8 cellular contexts compared by ENCODE assay signal in the genomic region with DNA sequence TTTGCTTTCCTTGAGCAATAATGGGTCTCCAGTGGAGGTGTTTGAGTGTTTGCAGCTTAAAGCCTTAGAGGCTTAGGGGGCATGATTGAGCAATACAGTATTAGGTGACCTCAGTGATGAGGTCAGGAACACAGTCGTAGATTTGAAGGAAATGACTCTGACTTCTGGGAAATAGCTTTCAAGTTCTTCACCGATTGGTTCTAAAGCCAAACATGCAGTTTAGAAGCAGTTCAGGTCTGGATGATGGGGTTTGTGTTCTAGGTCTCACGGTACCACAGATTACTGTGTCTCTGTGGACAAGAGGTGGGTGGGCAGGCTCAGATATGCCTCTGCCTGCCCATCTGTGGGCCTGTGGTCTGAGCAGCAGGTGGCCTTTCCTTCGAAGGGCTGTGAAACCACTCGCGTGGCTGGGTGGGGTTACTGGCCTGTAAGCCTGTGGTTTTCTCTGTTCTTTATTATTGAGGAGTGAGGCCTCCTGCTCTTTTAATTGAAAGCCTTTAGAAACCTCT. TPM values are rescaled to one million over a fixed set of nuclear protein-coding genes. Genes with fewer than 3 reads are reported as not detected.
A peak's percentile ranks its signal among the peaks of the same experiment; 100 is the strongest.
DNase-seq lines count a peak whose midpoint lies in the region; ATAC-seq, FAIRE-seq and TF ChIP-seq lines count a peak whose summit lies in the region.

No MANE protein-coding gene starts in this region.

- H3K9me3 ChIP-seq in HEK293 (ENCODE audit: control insufficient read depth, insufficient read depth, low read depth, low read length) (no peaks in the 10 kb centered on the region), K562 (replicated peaks; ENCODE audit: control insufficient read depth, insufficient read depth, low read depth, low read length) (no peaks in the 10 kb centered on the region), BE2C (no peaks in the 10 kb centered on the region)

- peak overlapping the region in 1 of 2 experiments; percentile 67; a peak in 2 of 4 replicates for H3K9ac ChIP-seq in K562 (ENCODE audit: insufficient read depth in 1 of 2, low read depth in 2 of 2, low read length in 2 of 2)
- H3K9ac ChIP-seq in mesendoderm (ENCODE audit: low read length) = no peak overlapping the region

- H3K79me2 ChIP-seq in K562 (ENCODE audit: control insufficient read depth, insufficient read depth, low read length) = peaks cover 86% of the 10 kb centered on the region
- H3K79me2 ChIP-seq in mesendoderm (ENCODE audit: control insufficient read depth, insufficient read depth, low read length) = peaks cover 72% of the 10 kb centered on the region

- H3K9me1 ChIP-seq in K562 (ENCODE audit: control insufficient read depth, insufficient read depth, low read length) = peaks cover 9% of the 10 kb centered on the region

- H3K79me1 ChIP-seq in mesendoderm (ENCODE audit: low read length) = peaks cover 9% of the 10 kb centered on the region

- no peak overlapping the region for H3K4ac ChIP-seq in mesendoderm (ENCODE audit: low read depth, low read length)

- 0 out of 4 replicates have a peak, but pooled peaks of 1 of the 2 experiments have one; percentile 4 for TF ChIP-seq RAD21 in K562 (CRISPR knock-in tag; conservative IDR thresholded peaks at IDR 0.05 in 1 of 2, IDR thresholded peaks at IDR 0.05 in 1 of 2)

- H4K5ac ChIP-seq in mesendoderm (ENCODE audit: low read length) = no peak overlapping the region

- no peak overlapping the region for H2BK5ac ChIP-seq in mesendoderm (ENCODE audit: low read length)

- intact Hi-C loops in K562 (cut with micrococcal nuclease) = no loop called here

- H2BK15ac ChIP-seq in mesendoderm (replicated peaks; ENCODE audit: low read depth) = no peak overlapping the region

- H3K4me3 ChIP-seq in HEK293 (ENCODE audit: low read depth, low read length) = no peak overlapping the region
- no peak overlapping the region for H3K4me3 ChIP-seq in K562
- H3K4me3 ChIP-seq in mesendoderm (ENCODE audit: low read length) = no peak overlapping the region
- no peak overlapping the region for H3K4me3 ChIP-seq in BE2C (ENCODE audit: low read depth, low read length)

- no peak overlapping the region for H2AFZ ChIP-seq in K562 (ENCODE audit: low read depth, low read length)

- H3K36me3 ChIP-seq in HEK293 (ENCODE audit: control insufficient read depth in 2 of 2, insufficient read depth in 1 of 2, low read length in 2 of 2) = peaks cover 40 to 42% of the 10 kb centered on the region in 2 experiments
- H3K36me3 ChIP-seq in K562 (ENCODE audit: control insufficient read depth, insufficient read depth, low read length) = peaks cover 99% of the 10 kb centered on the region
- peaks cover 14% of the 10 kb centered on the region for H3K36me3 ChIP-seq in mesendoderm (ENCODE audit: control insufficient read depth, insufficient read depth, low read length)
- H3K36me3 ChIP-seq in BE2C = peaks cover 74% of the 10 kb centered on the region

- CTCF ChIA-PET in HEK293 (lab: Yijun Ruan, JAX) (interaction anchor here (0.6 to 0.7 kb wide), 2 partner anchors 39 to 297 kb away, joined by 3 to 4 read pairs; no protein-coding TSS in a partner anchor), K562 (lab: Yijun Ruan, JAX; ENCODE audit: low intra/inter-chr PET ratio) (no interaction called here)

- peak; percentile 85 for ATAC-seq in GM18511 (IDR thresholded peaks at IDR 0.05; ENCODE audit: unreplicated experiment)
- peak; percentile 71 for ATAC-seq in K562

- TF ChIP-seq POLR2A in K562 (conservative IDR thresholded peaks at IDR 0.05) = no peak

- DNase-seq in NOMO-1 treated with DMSO at 0.1 percent for 48 hours (lab: John Stamatoyannopoulos, UW; ENCODE audit: unreplicated experiment) = peak; percentile 78
- DNase-seq in K562 (ENCODE audit: extremely low read depth in 1 of 4, low spot score in 3 of 4) = peak; percentile 33 to 75 (median 46)
- DNase-seq in mesendoderm = peak; percentile 69
- DNase-seq in anterior cingulate cortex (lab: John Stamatoyannopoulos, UW) = no peak
- DNase-seq in BE2C = no peak
- no peak for DNase-seq in SW 1271 (lab: John Stamatoyannopoulos, UW)

- H2AK5ac ChIP-seq in mesendoderm (ENCODE audit: low read length) = no peak overlapping the region

- in situ Hi-C loops in K562 (cut with MboI) = no loop called here

- H3K27me3 ChIP-seq in K562 (ENCODE audit: control insufficient read depth in 2 of 2, insufficient read depth in 2 of 2, low read length in 2 of 2) (no peaks in the 10 kb centered on the region), mesendoderm (ENCODE audit: insufficient read depth, low read length, poor library complexity) (no peaks in the 10 kb centered on the region), BE2C (no peaks in the 10 kb centered on the region)

- H3K23ac ChIP-seq in mesendoderm (ENCODE audit: low read length) = no peak overlapping the region

- TF ChIP-seq CTCF in HEK293 (tag by site-specific recombination; IDR thresholded peaks at IDR 0.05) = no peak
- no peak for TF ChIP-seq CTCF in K562 (IDR thresholded peaks at IDR 0.05 in 2 of 3, conservative IDR thresholded peaks at IDR 0.05 in 1 of 3; ENCODE audit: insufficient read depth in 2 of 3, low read depth in 1 of 3, low read length in 3 of 3)
- TF ChIP-seq CTCF in BE2C (IDR thresholded peaks at IDR 0.05; ENCODE audit: low read depth, low read length) = no peak

- WGBS in K562 (ENCODE audit: insufficient coverage, low coverage, missing lambda C conversion rate) = 22% methylated on average over 6 of the region's 6 CpGs
- WGBS in mesendoderm (ENCODE audit: extremely low coverage, insufficient coverage, low lambda C conversion rate) = no CpG with 5 or more reads among the region's 6 CpGs

- H3K4me2 ChIP-seq in K562 (ENCODE audit: insufficient read depth, low read length) (peak overlapping the region; percentile 13; the same call in 1 of the 2 replicates), mesendoderm (ENCODE audit: low read length) (no peak overlapping the region)

- no peak overlapping the region for H3K18ac ChIP-seq in mesendoderm (ENCODE audit: low read length)

- POLR2A ChIA-PET in HEK293 (lab: Yijun Ruan, JAX) (no interaction called here), K562 (lab: Yijun Ruan, JAX) (interaction anchor here (0.6 to 5.9 kb wide), 14 partner anchors 7 to 275 kb away, joined by 3 to 62 read pairs (median 4); partner anchors contain the start of gene MOB1A)

- no peak for TF ChIP-seq EP300 in K562 (IDR thresholded peaks at IDR 0.05; ENCODE audit: low read length)

- no peak overlapping the region for H3K56ac ChIP-seq in mesendoderm (ENCODE audit: low read length)

- H3K4me1 ChIP-seq in HEK293 (ENCODE audit: control insufficient read depth, insufficient read depth, low read length) = peaks cover 16% of the 10 kb centered on the region
- peaks cover 13 to 32% of the 10 kb centered on the region in 2 experiments for H3K4me1 ChIP-seq in K562 (replicated peaks in 1 of 2; ENCODE audit: control insufficient read depth in 2 of 2, insufficient read depth in 2 of 2, low read length in 2 of 2)
- peaks cover 6% of the 10 kb centered on the region for H3K4me1 ChIP-seq in mesendoderm (ENCODE audit: control insufficient read depth, low read depth, low read length)
- H3K4me1 ChIP-seq in BE2C = no peaks in the 10 kb centered on the region

- no peak overlapping the region for H2BK120ac ChIP-seq in mesendoderm (ENCODE audit: low read depth, low read length)

- BruUV-seq in K562 (replicated peaks; lab: Mats Ljungman, UMichigan) = no TSS peak

- H4K8ac ChIP-seq in mesendoderm (ENCODE audit: low read depth, low read length) = no peak overlapping the region

- peaks cover 39% of the 10 kb centered on the region for H4K20me1 ChIP-seq in K562 (replicated peaks; ENCODE audit: control insufficient read depth, insufficient read depth, low read length)

- no peak overlapping the region for H3K27ac ChIP-seq in HEK293 (ENCODE audit: extremely low read depth, low read depth, low read length)
- H3K27ac ChIP-seq in K562 (ENCODE audit: extremely low read depth, low read depth, low read length) = peak overlapping the region; percentile 78; the same call in 2 of the 3 replicates
- H3K27ac ChIP-seq in mesendoderm (ENCODE audit: low read depth, low read length) = no peak overlapping the region

- FAIRE-seq in K562 (lab: Jason Lieb, UNC) = peak; percentile 86

RNA-seq across cellular contexts. Expression of gene MTHFD2, which starts 7.8 kb away (rescaled TPM):
- total RNA-seq in K562 (2011; cell fraction: chromatin; rRNA removed; ENCODE audit: low replicate concordance) = 103 and 165 TPM in 2 replicates
- total RNA-seq in K562 (2011; cell fraction: nucleolus; rRNA removed) = 57.2 and 63.5 TPM in 2 replicates
- total RNA-seq in K562 (2011; cell fraction: nucleoplasm; rRNA removed) = 91.3 and 130 TPM in 2 replicates
- total RNA-seq in K562 (2014; rRNA removed) (145 and 160 TPM in 2 replicates), K562 (2014; rRNA removed; fragmentation: Illumina TruSeq; extraction: Trizol) (234 and 297 TPM in 2 replicates), K562 (2015; rRNA removed; fragmentation: Illumina TruSeq; extraction: Trizol) (110 and 113 TPM in 2 replicates), K562 (2021) (238 and 255 TPM in 2 replicates)
- polyA plus RNA-seq in K562 (2011; rRNA removed) (219 and 308 TPM in 2 replicates), K562 (2014; fragmentation: Illumina TruSeq; extraction: Trizol) (175 and 209 TPM in 2 replicates), K562 (2014; fragmentation: Nextera tagmentation; extraction: Ambion mirVana) (100 to 1,000 TPM; 476 to 520 TPM), K562 (2014; rRNA removed) (218 and 221 TPM in 2 replicates)
- 104 and 118 TPM in 2 replicates for polyA plus RNA-seq in K562 (2011; cell fraction: cytosol; rRNA removed)
- 61.1 and 65.9 TPM in 2 replicates for polyA plus RNA-seq in K562 (2011; cell fraction: nucleus; rRNA removed)
- polyA plus RNA-seq in K562 (2012) = 129 and 393 TPM in 2 replicates
- 245 and 259 TPM in 2 replicates for polyA minus RNA-seq in K562 (2011; rRNA and poly(A)+ RNA removed)
- polyA minus RNA-seq in K562 (2011; cell fraction: cytosol; rRNA and poly(A)+ RNA removed) = 78.1 and 90.0 TPM in 2 replicates
- polyA minus RNA-seq in K562 (2011; cell fraction: nucleus; rRNA and poly(A)+ RNA removed) = 27.5 and 32.1 TPM in 2 replicates
- polyA plus RNA-seq in mesendoderm (2013, experiment 1 of 2) = 188 TPM
- 198 TPM for polyA plus RNA-seq in mesendoderm (2013, experiment 2 of 2)
- 155 TPM for polyA plus RNA-seq in BE2C (2012; ENCODE audit: insufficient read depth, insufficient read length, low read depth)

RNA-seq across cellular contexts. Expression of gene MOB1A, which starts 27.6 kb away (rescaled TPM):
- 29.1 and 59.2 TPM in 2 replicates for total RNA-seq in K562 (2011; cell fraction: chromatin; rRNA removed; ENCODE audit: low replicate concordance)
- 17.2 and 18.4 TPM in 2 replicates for total RNA-seq in K562 (2011; cell fraction: nucleolus; rRNA removed)
- 56.6 and 101 TPM in 2 replicates for total RNA-seq in K562 (2011; cell fraction: nucleoplasm; rRNA removed)
- 53.5 and 60.5 TPM in 2 replicates for total RNA-seq in K562 (2014; rRNA removed)
- total RNA-seq in K562 (2014; rRNA removed; fragmentation: Illumina TruSeq; extraction: Trizol) = 93.3 and 96.5 TPM in 2 replicates
- total RNA-seq in K562 (2015; rRNA removed; fragmentation: Illumina TruSeq; extraction: Trizol) = 84.6 and 97.7 TPM in 2 replicates
- 99.2 and 100 TPM in 2 replicates for total RNA-seq in K562 (2021)
- polyA plus RNA-seq in K562 (2011; rRNA removed) = 50.4 and 93.1 TPM in 2 replicates
- polyA plus RNA-seq in K562 (2011; cell fraction: cytosol; rRNA removed) = 17.5 and 28.8 TPM in 2 replicates
- polyA plus RNA-seq in K562 (2011; cell fraction: nucleus; rRNA removed) = 14.6 and 15.4 TPM in 2 replicates
- 39.7 and 47.2 TPM in 2 replicates for polyA plus RNA-seq in K562 (2012)
- polyA plus RNA-seq in K562 (2014; fragmentation: Illumina TruSeq; extraction: Trizol) = 52.6 and 60.2 TPM in 2 replicates
- 10 to 100 TPM; 24.8 to 27.0 TPM for polyA plus RNA-seq in K562 (2014; fragmentation: Nextera tagmentation; extraction: Ambion mirVana)
- polyA plus RNA-seq in K562 (2014; rRNA removed) = 46.7 and 57.3 TPM in 2 replicates
- 85.7 and 103 TPM in 2 replicates for polyA minus RNA-seq in K562 (2011; rRNA and poly(A)+ RNA removed)
- polyA minus RNA-seq in K562 (2011; cell fraction: cytosol; rRNA and poly(A)+ RNA removed) = 15.6 and 30.0 TPM in 2 replicates
- 10.2 and 12.0 TPM in 2 replicates for polyA minus RNA-seq in K562 (2011; cell fraction: nucleus; rRNA and poly(A)+ RNA removed)
- polyA plus RNA-seq in mesendoderm (2013, experiment 1 of 2) = 38.0 TPM
- polyA plus RNA-seq in mesendoderm (2013, experiment 2 of 2) = 39.7 TPM
- polyA plus RNA-seq in BE2C (2012; ENCODE audit: insufficient read depth, insufficient read length, low read depth) = 5.9 TPM

RNA-seq across cellular contexts. Expression of gene BOLA3, which starts 58.5 kb away (rescaled TPM):
- total RNA-seq in K562 (2011; cell fraction: chromatin; rRNA removed; ENCODE audit: low replicate concordance) = 14.4 and 23.0 TPM in 2 replicates
- 18.7 and 26.0 TPM in 2 replicates for total RNA-seq in K562 (2011; cell fraction: nucleolus; rRNA removed)
- total RNA-seq in K562 (2011; cell fraction: nucleoplasm; rRNA removed) = 32.8 and 60.1 TPM in 2 replicates
- total RNA-seq in K562 (2014; rRNA removed) (219 and 255 TPM in 2 replicates), K562 (2014; rRNA removed; fragmentation: Illumina TruSeq; extraction: Trizol) (149 and 159 TPM in 2 replicates), K562 (2015; rRNA removed; fragmentation: Illumina TruSeq; extraction: Trizol) (205 and 206 TPM in 2 replicates), K562 (2021) (164 and 214 TPM in 2 replicates)
- polyA plus RNA-seq in K562 (2011; rRNA removed) (105 and 175 TPM in 2 replicates), K562 (2014; fragmentation: Illumina TruSeq; extraction: Trizol) (280 and 324 TPM in 2 replicates), K562 (2014; fragmentation: Nextera tagmentation; extraction: Ambion mirVana) (100 to 1,000 TPM; 328 to 385 TPM), K562 (2014; rRNA removed) (352 and 619 TPM in 2 replicates)
- 82.7 and 104 TPM in 2 replicates for polyA plus RNA-seq in K562 (2011; cell fraction: cytosol; rRNA removed)
- 23.7 and 24.3 TPM in 2 replicates for polyA plus RNA-seq in K562 (2011; cell fraction: nucleus; rRNA removed)
- 92.8 and 261 TPM in 2 replicates for polyA plus RNA-seq in K562 (2012)
- polyA minus RNA-seq in K562 (2011; rRNA and poly(A)+ RNA removed) = 19.9 and 35.3 TPM in 2 replicates
- 13.4 and 28.6 TPM in 2 replicates for polyA minus RNA-seq in K562 (2011; cell fraction: cytosol; rRNA and poly(A)+ RNA removed)
- polyA minus RNA-seq in K562 (2011; cell fraction: nucleus; rRNA and poly(A)+ RNA removed) = 10.4 and 12.7 TPM in 2 replicates
- polyA plus RNA-seq in mesendoderm (2013, experiment 1 of 2) = 124 TPM
- polyA plus RNA-seq in mesendoderm (2013, experiment 2 of 2) = 123 TPM
- 50.6 TPM for polyA plus RNA-seq in BE2C (2012; ENCODE audit: insufficient read depth, insufficient read length, low read depth)

Comparison
In these comparisons a context has a peak if more than half of its experiments do, and no peak if none do; other contexts are left out.
1. DNase-seq: peak in NOMO-1 treated with DMSO at 0.1 percent for 48 hours (single experiment), K562 (4 of 4) and mesendoderm (single experiment); none in anterior cingulate cortex (0 of 58), BE2C (single experiment) and SW 1271 (0 of 2).